2 cellular contexts compared by ENCODE assay signal in the genomic region with DNA sequence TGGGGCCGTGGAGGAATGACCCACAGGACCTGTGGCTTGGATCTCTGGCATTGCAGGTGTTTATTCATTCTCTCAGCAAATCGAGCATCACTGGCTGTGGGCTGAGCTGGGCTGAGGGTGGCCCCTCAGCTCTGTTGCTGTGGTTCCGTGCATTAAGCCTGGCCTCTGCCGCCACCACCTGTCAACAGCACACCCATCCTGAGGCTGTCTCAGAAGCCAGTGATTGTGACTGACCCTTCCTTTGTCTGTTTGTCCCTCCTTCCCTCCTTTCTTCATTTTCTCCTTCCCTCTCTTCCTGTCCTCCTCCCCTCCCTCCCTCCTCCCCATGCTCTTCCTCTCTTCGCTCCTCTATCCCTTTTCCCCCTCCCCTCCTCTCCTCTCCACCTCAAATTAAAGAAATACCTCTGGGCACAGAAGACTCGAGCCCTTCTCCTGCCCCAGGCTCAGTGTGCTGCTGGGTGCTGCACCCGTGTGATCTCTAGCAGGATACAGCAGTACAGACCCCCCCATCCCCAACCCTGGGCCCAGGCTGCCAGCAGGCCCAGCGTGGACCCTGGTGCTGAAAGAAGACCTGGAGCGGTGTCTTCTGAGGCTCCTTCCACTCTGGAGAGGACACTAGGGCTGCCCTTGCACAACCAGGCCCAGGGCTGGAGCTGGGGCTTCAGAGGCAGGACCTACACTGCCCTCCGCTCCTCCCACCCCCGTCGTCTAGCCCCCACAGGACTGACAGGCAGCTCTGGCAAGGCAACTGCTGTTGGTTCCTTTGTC.
TF ChIP-seq lines count a peak whose summit lies in the region.

No MANE protein-coding gene starts in this region.

TF ChIP-seq in HEK293, 187 proteins besides CTCF, POLR2A, EP300 and RAD21:
- no peak for TF ChIP-seq ZNF221 (tag by site-specific recombination; IDR thresholded peaks at IDR 0.05; ENCODE audit: borderline replicate concordance)
- peak; percentile 63 for TF ChIP-seq ZNF366 (tag by site-specific recombination; conservative IDR thresholded peaks at IDR 0.05)
- 0 out of 2 replicates have a peak, but pooled peaks have one; percentile 11 for TF ChIP-seq ZNF654 (tag by site-specific recombination; IDR thresholded peaks at IDR 0.05; ENCODE audit: low read depth)

TF ChIP-seq in H1, 55 proteins besides CTCF, POLR2A, EP300 and RAD21:
- no peak for TF ChIP-seq SP2 (IDR thresholded peaks at IDR 0.05; ENCODE audit: low read length)
- TF ChIP-seq RBBP5 (IDR thresholded peaks at IDR 0.05; ENCODE audit: borderline replicate concordance, low read depth, low read length), result no peak
- no peak for TF ChIP-seq TAF7 (optimal IDR thresholded peaks at IDR 0.05; ENCODE audit: borderline replicate concordance, low read depth, low read length)
- TF ChIP-seq TAF1 (IDR thresholded peaks at IDR 0.05; ENCODE audit: low read depth, low read length), result no peak
- TF ChIP-seq CBX8 (IDR thresholded peaks at IDR 0.05; ENCODE audit: borderline replicate concordance, low read depth, low read length), result no peak
- no peak for TF ChIP-seq CBX5 (IDR thresholded peaks at IDR 0.05; ENCODE audit: low read depth, low read length)
- TF ChIP-seq SRF (IDR thresholded peaks at IDR 0.05; ENCODE audit: low read depth, low read length), result no peak
- TF ChIP-seq HDAC2 (IDR thresholded peaks at IDR 0.05; ENCODE audit: borderline replicate concordance in 1 of 2, low read depth in 2 of 2, low read length in 2 of 2), result no peak
- TF ChIP-seq SUZ12 (IDR thresholded peaks at IDR 0.05; ENCODE audit: low read length), result no peak
- TF ChIP-seq NANOG (IDR thresholded peaks at IDR 0.05; ENCODE audit: insufficient read depth, low read depth, low read length, poor library complexity, severe bottlenecking), result no peak
- no peak for TF ChIP-seq NRF1 (IDR thresholded peaks at IDR 0.05; ENCODE audit: low read depth, low read length)
- TF ChIP-seq TBP (IDR thresholded peaks at IDR 0.05; ENCODE audit: low read depth, low read length), result no peak
- no peak for TF ChIP-seq SIRT6 (IDR thresholded peaks at IDR 0.05; ENCODE audit: low read length)
- TF ChIP-seq MAFK (IDR thresholded peaks at IDR 0.05; ENCODE audit: low read depth, low read length), result no peak
- no peak for TF ChIP-seq TCF12 (IDR thresholded peaks at IDR 0.05; ENCODE audit: low read depth, low read length)
TF ChIP-seq in H1: peak in this region for 0.
